Comparison of ENCODE assay signal across 22 cellular contexts in genomic region chrX:36577006-36577405, GRCh38.
DNase-seq lines count a peak whose midpoint lies in the region; ATAC-seq, FAIRE-seq and TF ChIP-seq lines count a peak whose summit lies in the region.
"Had no signal": no experiment of that assay in that cellular context is flagged by ENCODE, and none has a peak within 500 bp of the region (broad histone marks: within the 10 kb centered on the region; RNA-seq: fewer than 3 reads in every experiment).

No MANE protein-coding gene starts in this region.

- no peak for TF ChIP-seq RAD21 in A549 (conservative IDR thresholded peaks at IDR 0.05 in 1 of 2, IDR thresholded peaks at IDR 0.05 in 1 of 2)
- no peak for TF ChIP-seq RAD21 in IMR-90 (IDR thresholded peaks at IDR 0.05; ENCODE audit: low read length)

- H3K27ac ChIP-seq in A549 (no peak overlapping the region), IMR-90 (ENCODE audit: insufficient read depth, low read length) (no peak overlapping the region)
- H3K27ac ChIP-seq: C4-2B, HL-60, KMS-11 had no signal

- no peak overlapping the region for H4K8ac ChIP-seq in IMR-90 (ENCODE audit: low read depth in 2 of 2, low read length in 2 of 2)

- H4K91ac ChIP-seq in IMR-90 (ENCODE audit: insufficient read depth, low read depth, low read length) = no peak overlapping the region

- POLR2A ChIA-PET in A549 (lab: Yijun Ruan, JAX) (no interaction called here), IMR-90 (lab: Charles Lee; ENCODE audit: unreplicated experiment) (no interaction called here)

- no peaks in the 10 kb centered on the region for H3K9me3 Mint-ChIP-seq in Calu3 (ENCODE audit: low read depth, unreplicated experiment)
- H3K9me3 Mint-ChIP-seq: CD4-positive, alpha-beta T cell had no signal

- H2BK5ac ChIP-seq in IMR-90 (ENCODE audit: low read depth, low read length, poor library complexity, severe bottlenecking) = no peak overlapping the region

- H3K4me1 Mint-ChIP-seq in Calu3 (ENCODE audit: low read depth, unreplicated experiment) = peaks cover 10% of the 10 kb centered on the region

- H2AK5ac ChIP-seq in IMR-90 (ENCODE audit: low read depth, low read length) = no peak overlapping the region

- no peaks in the 10 kb centered on the region for H3K36me3 ChIP-seq in IMR-90 (ENCODE audit: control insufficient read depth, insufficient read depth, low read length)
- H3K36me3 ChIP-seq in bronchial epithelial cell (ENCODE audit: control insufficient read depth, insufficient read depth, low read length) = no peaks in the 10 kb centered on the region

- BruUV-seq in Calu3 (replicated peaks; lab: Mats Ljungman, UMichigan) (no TSS peak), IMR-90 (replicated peaks; lab: Mats Ljungman, UMichigan) (no TSS peak)

- no peaks in the 10 kb centered on the region for H3K9me1 ChIP-seq in IMR-90 (ENCODE audit: insufficient read depth, low read length)

- no peaks in the 10 kb centered on the region for H3K27me3 Mint-ChIP-seq in Calu3 (ENCODE audit: unreplicated experiment)
- H3K27me3 Mint-ChIP-seq: CD4-positive, alpha-beta T cell had no signal

- H3K4me3 Mint-ChIP-seq in Calu3 (ENCODE audit: low read depth, unreplicated experiment) = no peak overlapping the region
- H3K4me3 Mint-ChIP-seq: CD4-positive, alpha-beta T cell; H9 had no signal

- H2AK9ac ChIP-seq in IMR-90 (replicated peaks; ENCODE audit: low read depth, low read length, poor library complexity) = no peak overlapping the region

- TF ChIP-seq POLR2A in A549 (IDR thresholded peaks at IDR 0.05; ENCODE audit: low read length) = no peak
- no peak for TF ChIP-seq POLR2A in IMR-90 (IDR thresholded peaks at IDR 0.05; ENCODE audit: low read depth, low read length)

- H3K9me3 ChIP-seq in A549 = no peaks in the 10 kb centered on the region
- no peaks in the 10 kb centered on the region; the same call in 1 of the 2 replicates for H3K9me3 ChIP-seq in IMR-90 (ENCODE audit: control insufficient read depth, insufficient read depth, low read length)
- H3K9me3 ChIP-seq: Caco-2 had no signal

- no peak for FAIRE-seq in A549 (lab: Jason Lieb, UNC)
- FAIRE-seq in bronchial epithelial cell (lab: Jason Lieb, UNC) = no peak
- FAIRE-seq: A204.1, GM12892, GM18507, HTR-8/SVneo had no signal

- H4K5ac ChIP-seq in IMR-90 (ENCODE audit: low read depth, low read length) = no peak overlapping the region

- H3K18ac ChIP-seq in IMR-90 (ENCODE audit: low read depth, low read length) = no peak overlapping the region

- H3K36me3 Mint-ChIP-seq in Calu3 (ENCODE audit: insufficient read depth, unreplicated experiment) = no peaks in the 10 kb centered on the region

- H2BK20ac ChIP-seq in IMR-90 (ENCODE audit: low read depth, low read length) = no peak overlapping the region

- WGBS in A549 (ENCODE audit: missing lambda C conversion rate) = 2% methylated on average over 2 of the region's 2 CpGs
- WGBS in IMR-90 (ENCODE audit: extremely low coverage in 2 of 2, insufficient read length in 1 of 2), 2 experiments = no CpG with 5 or more reads among the region's 2 CpGs

- no peak overlapping the region for H3K9ac ChIP-seq in IMR-90 (ENCODE audit: low read depth, low read length)
- H3K9ac ChIP-seq: KMS-11 had no signal

- no peaks in the 10 kb centered on the region for H4K20me1 ChIP-seq in IMR-90 (ENCODE audit: insufficient read depth, low read length)

- no peak overlapping the region for H3K56ac ChIP-seq in IMR-90 (ENCODE audit: extremely low read depth, insufficient read depth, low read length)

- H3K4me2 ChIP-seq in A549 (no peak overlapping the region), IMR-90 (ENCODE audit: low read depth, low read length) (no peak overlapping the region)
- H3K4me2 ChIP-seq: KMS-11 had no signal

- H3K27me3 ChIP-seq in IMR-90 (ENCODE audit: control insufficient read depth, insufficient read depth, low read length) (no peaks in the 10 kb centered on the region), bronchial epithelial cell (ENCODE audit: control insufficient read depth, insufficient read depth, low read length) (no peaks in the 10 kb centered on the region)

- no peak overlapping the region for H3K14ac ChIP-seq in IMR-90 (replicated peaks; ENCODE audit: low read depth, low read length)

- TF ChIP-seq CTCF in A549 (IDR thresholded peaks at IDR 0.05) = no peak
- no peak for TF ChIP-seq CTCF in Calu3 (IDR thresholded peaks at IDR 0.05; ENCODE audit: unreplicated experiment)
- no peak for TF ChIP-seq CTCF in IMR-90 (conservative IDR thresholded peaks at IDR 0.05; ENCODE audit: low read depth, low read length)
- no peak for TF ChIP-seq CTCF in bronchial epithelial cell (IDR thresholded peaks at IDR 0.05; ENCODE audit: insufficient read depth, low read length, severe bottlenecking)

- no peak for TF ChIP-seq EP300 in A549 (IDR thresholded peaks at IDR 0.05)

- no peak overlapping the region for H2AFZ ChIP-seq in IMR-90 (replicated peaks; ENCODE audit: low read length, poor library complexity)

- no peak overlapping the region for H2BK120ac ChIP-seq in IMR-90 (ENCODE audit: low read depth, low read length)

- ATAC-seq in A549 (no peak), IMR-90 (ENCODE audit: low read depth) (no peak), HG02973 (IDR thresholded peaks at IDR 0.05; ENCODE audit: unreplicated experiment) (no peak)

- no peak overlapping the region for H3K4ac ChIP-seq in IMR-90 (ENCODE audit: low read depth, low read length)

- H3K4me1 ChIP-seq in A549 (no peaks in the 10 kb centered on the region), IMR-90 (ENCODE audit: control insufficient read depth, insufficient read depth, low read length) (no peaks in the 10 kb centered on the region)
- H3K4me1 ChIP-seq: Caco-2 had no signal

- H3K23ac ChIP-seq in IMR-90 (ENCODE audit: low read depth, low read length) = no peak overlapping the region

- in situ Hi-C loops in IMR-90 (cut with MboI; ENCODE audit: low sequenced_read_pairs) = no loop called here

- peak overlapping the region; percentile 14 for H3K27ac Mint-ChIP-seq in Calu3 (ENCODE audit: unreplicated experiment)
- H3K27ac Mint-ChIP-seq: CD4-positive, alpha-beta T cell; H9 had no signal

- CTCF ChIA-PET in A549 (lab: Yijun Ruan, JAX) (no interaction called here), Calu3 (lab: Charles Lee) (no interaction called here), IMR-90 (lab: Yijun Ruan, JAX) (no interaction called here)

- dilution Hi-C loops in IMR-90 (cut with HindIII; ENCODE audit: low sequenced_read_pairs, unreplicated experiment) = no loop called here

- H2BK15ac ChIP-seq in IMR-90 (ENCODE audit: low read depth, low read length) = no peak overlapping the region

- intact Hi-C loops in Calu3 (cut with micrococcal nuclease; ENCODE audit: unreplicated experiment) = no loop called here
- intact Hi-C loops in IMR-90 (cut with micrococcal nuclease) = no loop called here

- H3K4me3 ChIP-seq in A549 (no peak overlapping the region), IMR-90 (ENCODE audit: insufficient read depth, low read depth, low read length) (no peak overlapping the region), bronchial epithelial cell (ENCODE audit: low read depth, low read length) (no peak overlapping the region)

- no peaks in the 10 kb centered on the region for H3K79me1 ChIP-seq in IMR-90 (ENCODE audit: low read depth in 1 of 2, low read length in 2 of 2)

- DNase-seq in A549 (ENCODE audit: low read depth in 1 of 2, low spot score in 1 of 2) = peak in 1 of 2 experiments; percentile 1
- DNase-seq in Calu3 = no peak
- DNase-seq in IMR-90 = no peak
- DNase-seq in bronchial epithelial cell (ENCODE audit: low read depth) = peak; percentile 13
- DNase-seq in activated effector memory CD4-positive, alpha-beta T cell treated with Interleukin-2 at 50 U/mL for 16 hours = no peak
- DNase-seq in DMS 273 (lab: John Stamatoyannopoulos, UW; ENCODE audit: unreplicated experiment) = no peak
- no peak for DNase-seq in NCI-H748 (lab: John Stamatoyannopoulos, UW; ENCODE audit: unreplicated experiment)
- DNase-seq: AML-193; Caco-2; CD4-positive, alpha-beta T cell; DMS79; GDM1; GOT3; H9 had no signal

TF ChIP-seq in A549, 52 proteins besides CTCF, POLR2A, EP300 and RAD21:
- peak; percentile 85 for TF ChIP-seq NFE2L2 (conservative IDR thresholded peaks at IDR 0.05; ENCODE audit: low read length)
- TF ChIP-seq MAFK (IDR thresholded peaks at IDR 0.05; ENCODE audit: partially characterized antibody) = peak; percentile 62
- TF ChIP-seq CBX8 (IDR thresholded peaks at IDR 0.05) = no peak

TF ChIP-seq in IMR-90, 13 proteins besides CTCF, POLR2A, EP300 and RAD21:
- TF ChIP-seq NFE2L2 (IDR thresholded peaks at IDR 0.05; ENCODE audit: low read depth, low read length) = peak; percentile 88
- TF ChIP-seq CEBPB (IDR thresholded peaks at IDR 0.05; ENCODE audit: low read depth, low read length) = no peak
